ENCODE assay signal across 1 cellular context in the genomic region with DNA sequence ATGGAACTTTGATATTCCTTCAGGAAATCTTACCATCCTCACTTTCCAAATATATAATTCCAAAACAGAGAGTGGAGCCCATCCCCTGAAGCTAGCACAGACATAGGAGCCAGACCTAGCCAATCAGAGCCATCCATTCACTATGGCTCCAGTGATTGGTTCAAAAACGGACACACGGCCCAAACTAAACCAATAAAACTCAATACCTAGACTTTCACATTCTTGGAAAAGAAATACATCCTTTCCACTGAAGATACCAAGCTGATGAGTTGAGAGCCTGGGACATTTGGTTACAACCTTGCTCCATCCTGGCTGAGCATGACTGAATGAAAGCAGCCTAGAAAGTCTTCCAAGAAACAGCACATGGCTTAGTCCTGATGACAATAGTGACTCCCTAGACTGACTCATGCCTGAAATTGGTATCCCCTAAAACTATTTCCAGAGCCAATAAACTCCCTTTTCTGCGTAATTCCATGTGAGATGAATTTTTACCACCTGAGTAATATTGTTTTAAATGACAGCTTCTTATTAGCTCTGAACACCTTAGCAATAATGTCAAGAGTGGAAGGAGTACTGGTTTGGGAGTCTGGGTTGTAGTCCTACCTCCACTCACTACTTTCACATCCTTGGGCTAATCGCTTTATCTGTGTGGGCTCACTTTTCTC.
TF ChIP-seq lines count a peak whose summit lies in the region.

No MANE protein-coding gene starts in this region.

TF ChIP-seq in GM12878, 131 proteins besides CTCF, POLR2A, EP300 and RAD21:
- TF ChIP-seq, protein P1, sequence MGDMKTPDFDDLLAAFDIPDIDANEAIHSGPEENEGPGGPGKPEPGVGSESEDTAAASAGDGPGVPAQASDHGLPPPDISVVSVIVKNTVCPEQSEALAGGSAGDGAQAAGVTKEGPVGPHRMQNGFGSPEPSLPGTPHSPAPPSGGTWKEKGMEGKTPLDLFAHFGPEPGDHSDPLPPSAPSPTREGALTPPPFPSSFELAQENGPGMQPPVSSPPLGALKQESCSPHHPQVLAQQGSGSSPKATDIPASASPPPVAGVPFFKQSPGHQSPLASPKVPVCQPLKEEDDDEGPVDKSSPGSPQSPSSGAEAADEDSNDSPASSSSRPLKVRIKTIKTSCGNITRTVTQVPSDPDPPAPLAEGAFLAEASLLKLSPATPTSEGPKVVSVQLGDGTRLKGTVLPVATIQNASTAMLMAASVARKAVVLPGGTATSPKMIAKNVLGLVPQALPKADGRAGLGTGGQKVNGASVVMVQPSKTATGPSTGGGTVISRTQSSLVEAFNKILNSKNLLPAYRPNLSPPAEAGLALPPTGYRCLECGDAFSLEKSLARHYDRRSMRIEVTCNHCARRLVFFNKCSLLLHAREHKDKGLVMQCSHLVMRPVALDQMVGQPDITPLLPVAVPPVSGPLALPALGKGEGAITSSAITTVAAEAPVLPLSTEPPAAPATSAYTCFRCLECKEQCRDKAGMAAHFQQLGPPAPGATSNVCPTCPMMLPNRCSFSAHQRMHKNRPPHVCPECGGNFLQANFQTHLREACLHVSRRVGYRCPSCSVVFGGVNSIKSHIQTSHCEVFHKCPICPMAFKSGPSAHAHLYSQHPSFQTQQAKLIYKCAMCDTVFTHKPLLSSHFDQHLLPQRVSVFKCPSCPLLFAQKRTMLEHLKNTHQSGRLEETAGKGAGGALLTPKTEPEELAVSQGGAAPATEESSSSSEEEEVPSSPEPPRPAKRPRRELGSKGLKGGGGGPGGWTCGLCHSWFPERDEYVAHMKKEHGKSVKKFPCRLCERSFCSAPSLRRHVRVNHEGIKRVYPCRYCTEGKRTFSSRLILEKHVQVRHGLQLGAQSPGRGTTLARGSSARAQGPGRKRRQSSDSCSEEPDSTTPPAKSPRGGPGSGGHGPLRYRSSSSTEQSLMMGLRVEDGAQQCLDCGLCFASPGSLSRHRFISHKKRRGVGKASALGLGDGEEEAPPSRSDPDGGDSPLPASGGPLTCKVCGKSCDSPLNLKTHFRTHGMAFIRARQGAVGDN (IDR thresholded peaks at IDR 0.05), result no peak
- TF ChIP-seq SIX5 (IDR thresholded peaks at IDR 0.05; ENCODE audit: low read depth, low read length, severe bottlenecking) (no peak), TCF3 (IDR thresholded peaks at IDR 0.05; ENCODE audit: borderline replicate concordance, insufficient read depth, low read depth, low read length) (no peak), KLF5 (IDR thresholded peaks at IDR 0.05; ENCODE audit: partially characterized antibody) (no peak)
